Comparison of ENCODE assay signal across 8 cellular contexts in the genomic region with DNA sequence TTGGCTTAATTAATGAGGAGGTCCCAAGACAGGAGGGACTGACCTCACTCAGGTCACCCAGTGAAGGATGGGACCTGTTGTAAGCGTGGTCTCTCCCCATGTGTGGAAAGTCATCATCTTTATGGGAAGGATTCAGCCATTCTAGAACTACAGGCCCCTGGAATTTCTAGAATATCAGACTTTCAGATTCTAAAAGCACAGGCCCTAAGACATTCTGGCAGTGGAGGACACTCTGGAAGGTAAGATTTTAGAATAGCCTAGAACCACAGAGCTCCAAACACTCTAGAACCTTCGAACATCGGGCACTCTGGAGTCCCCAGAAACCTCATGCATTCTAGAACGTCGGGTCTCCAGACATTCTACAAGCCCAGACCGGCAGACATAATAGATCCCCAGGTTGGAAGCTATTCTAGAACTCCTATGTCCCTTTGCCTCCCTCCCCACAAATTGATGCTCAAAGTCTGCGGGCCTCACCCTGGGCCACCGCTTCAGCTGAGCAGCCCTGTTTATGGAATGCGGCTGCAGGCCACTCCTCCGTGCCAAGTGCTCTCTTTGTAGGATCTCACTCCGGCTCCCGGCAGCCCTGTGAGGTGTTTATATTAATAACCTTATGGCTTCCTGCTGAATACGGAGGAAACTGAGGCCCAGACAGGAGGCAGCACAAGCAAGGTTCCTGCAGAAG. TPM values are rescaled to one million over a fixed set of nuclear protein-coding genes. Genes with fewer than 3 reads are reported as not detected.
A peak's percentile ranks its signal among the peaks of the same experiment; 100 is the strongest.
DNase-seq lines count a peak whose midpoint lies in the region; ATAC-seq and TF ChIP-seq lines count a peak whose summit lies in the region.

No MANE protein-coding gene starts in this region.

- intact Hi-C loops in ascending aorta (cut with DNase I) (no loop called here), transverse colon (cut with DNase I; ENCODE audit: low total_unique reads) (no loop called here)

- peaks cover 5% of the 10 kb centered on the region for H3K4me1 Mint-ChIP-seq in stimulated activated naive CD8-positive, alpha-beta T cell treated with anti-CD3 and anti-CD28 coated beads, Interleukin-15, Interleukin-2, amounts not matched to agents 100 ng/mL and 50 ng/mL, for 24 hours (ENCODE audit: low read depth)

- H3K4me3 Mint-ChIP-seq in stimulated activated naive CD8-positive, alpha-beta T cell treated with anti-CD3 and anti-CD28 coated beads, Interleukin-15, Interleukin-2, amounts not matched to agents 100 ng/mL and 50 ng/mL, for 24 hours, result peak overlapping the region; percentile 76

- no peaks in the 10 kb centered on the region for H3K9me3 ChIP-seq in ascending aorta
- H3K9me3 ChIP-seq in transverse colon, result no peaks in the 10 kb centered on the region

- H3K36me3 ChIP-seq in ascending aorta, result no peaks in the 10 kb centered on the region
- no peaks in the 10 kb centered on the region for H3K36me3 ChIP-seq in transverse colon

- peaks cover 54% of the 10 kb centered on the region for H3K27me3 Mint-ChIP-seq in stimulated activated naive CD8-positive, alpha-beta T cell treated with anti-CD3 and anti-CD28 coated beads, Interleukin-15, Interleukin-2, amounts not matched to agents 100 ng/mL and 50 ng/mL, for 24 hours

- 26% methylated on average over 13 of the region's 13 CpGs; no CpG with 5 or more reads in 1 of the 2 donors for WGBS in transverse colon (ENCODE audit: low coverage in 1 of 2), 2 donors

- POLR2A ChIA-PET in HEK293T (lab: Yijun Ruan, JAX), result interaction anchor here (1.0 kb wide), 1 partner anchor 30 kb away, joined by 3 read pairs; no protein-coding TSS in a partner anchor

- no peak for ATAC-seq in stimulated activated naive CD8-positive, alpha-beta T cell treated with anti-CD3 and anti-CD28 coated beads, Interleukin-15, Interleukin-2, amounts not matched to agents 100 U/mL and 50 U/mL, for 24 hours

- H3K9me3 Mint-ChIP-seq in stimulated activated naive CD8-positive, alpha-beta T cell treated with anti-CD3 and anti-CD28 coated beads, Interleukin-15, Interleukin-2, amounts not matched to agents 100 ng/mL and 50 ng/mL, for 24 hours, result no peaks in the 10 kb centered on the region

- in situ Hi-C loops in transverse colon (cut with MboI; ENCODE audit: low pct_ligation_motif_present in 1 of 4, low pct_unique_long_range_greater_than_20kb in 1 of 4, low sequenced_read_pairs in 3 of 4), result no loop called here

- CTCF ChIA-PET in HEK293T (lab: Yijun Ruan, JAX), result no interaction called here

- no peaks in the 10 kb centered on the region for H3K27me3 ChIP-seq in ascending aorta
- peaks cover 25% of the 10 kb centered on the region for H3K27me3 ChIP-seq in transverse colon

- TF ChIP-seq EP300 in transverse colon (IDR thresholded peaks at IDR 0.05; ENCODE audit: low read depth), result no peak

- H3K4me1 ChIP-seq in ascending aorta (no peaks in the 10 kb centered on the region), transverse colon (peaks cover 0 to 23% (median 18%) of the 10 kb centered on the region in 4 donors)

- no peak overlapping the region for H3K27ac Mint-ChIP-seq in stimulated activated naive CD8-positive, alpha-beta T cell treated with anti-CD3 and anti-CD28 coated beads, Interleukin-15, Interleukin-2, amounts not matched to agents 100 ng/mL and 50 ng/mL, for 24 hours

- no peaks in the 10 kb centered on the region for H3K36me3 Mint-ChIP-seq in stimulated activated naive CD8-positive, alpha-beta T cell treated with anti-CD3 and anti-CD28 coated beads, Interleukin-15, Interleukin-2, amounts not matched to agents 100 ng/mL and 50 ng/mL, for 24 hours (ENCODE audit: low read depth)

- no peak overlapping the region for H3K27ac ChIP-seq in ascending aorta
- peak overlapping the region; percentile 56 to 73 (median 68) for H3K27ac ChIP-seq in transverse colon

- no peak for TF ChIP-seq POLR2A in transverse colon (IDR thresholded peaks at IDR 0.05)

- TF ChIP-seq CTCF in ascending aorta (IDR thresholded peaks at IDR 0.05), result no peak
- no peak for TF ChIP-seq CTCF in transverse colon (IDR thresholded peaks at IDR 0.05)

- no peak for DNase-seq in stimulated activated naive CD8-positive, alpha-beta T cell treated with anti-CD3 and anti-CD28 coated beads, Interleukin-15, Interleukin-2, amounts not matched to agents 100 U/mL and 50 U/mL, for 24 hours
- DNase-seq in ascending aorta (ENCODE audit: low spot score in 2 of 2) (no peak), left kidney (ENCODE audit: low read depth, low spot score) (peak; percentile 55), transverse colon (peak; percentile 54), HEK293T (ENCODE audit: extremely low spot score) (no peak), GF-D8 (lab: John Stamatoyannopoulos, UW) (no peak), hypothalamus (lab: John Stamatoyannopoulos, UW) (no peak)

- H3K4me3 ChIP-seq in ascending aorta, result peak overlapping the region; percentile 57 to 64
- peak overlapping the region; percentile 31 to 67 (median 44) for H3K4me3 ChIP-seq in transverse colon

TF ChIP-seq in HEK293T, 16 proteins besides CTCF, POLR2A, EP300 and RAD21:
- TF ChIP-seq BHLHE40 (IDR thresholded peaks at IDR 0.05; ENCODE audit: borderline replicate concordance), result no peak
- TF ChIP-seq LEF1 (IDR thresholded peaks at IDR 0.05; ENCODE audit: borderline replicate concordance), result no peak
- TF ChIP-seq NFRKB (IDR thresholded peaks at IDR 0.05), result no peak
- no peak for TF ChIP-seq ARNT (IDR thresholded peaks at IDR 0.05)
- TF ChIP-seq ZNF384 (IDR thresholded peaks at IDR 0.05), result no peak
- TF ChIP-seq FOXA1 (IDR thresholded peaks at IDR 0.05), result no peak
- TF ChIP-seq ELF4 (IDR thresholded peaks at IDR 0.05), result no peak
- TF ChIP-seq FOXK2 (IDR thresholded peaks at IDR 0.05), result no peak

RNA-seq across cellular contexts. Expression of gene KLK15, which starts 1.9 kb away (rescaled TPM):
- not detected for total RNA-seq in ascending aorta
- total RNA-seq in transverse colon, result 1 to 10 TPM in 2 of 4 donors, not detected in 2; 1.3 to 3.8 TPM

RNA-seq across cellular contexts. Expression of gene KLK1, which starts 11.7 kb away (rescaled TPM):
- not detected for total RNA-seq in ascending aorta
- 100 to 1,000 TPM in 1 of 4 donors, 10 to 100 TPM in 3; 17.0 to 150 (median 35.4) TPM for total RNA-seq in transverse colon

RNA-seq across cellular contexts. Expression of gene KLK3, which starts 19.5 kb away (rescaled TPM):
- total RNA-seq in ascending aorta (not detected), transverse colon (10 to 100 TPM in 1 of 4 donors, 1 to 10 TPM in 3; 2.9 to 66.9 (median 4.9) TPM)

RNA-seq across cellular contexts. Expression of gene KLK2, which starts 38.0 kb away (rescaled TPM):
- total RNA-seq in ascending aorta, result not detected
- 1 to 10 TPM in 1 of 4 donors, not detected in 3; 3.8 TPM for total RNA-seq in transverse colon

RNA-seq across cellular contexts. Expression of gene ACP4, which starts 45.0 kb away (rescaled TPM):
- not detected for total RNA-seq in ascending aorta
- total RNA-seq in transverse colon, result not detected

Comparison
In these comparisons a context has a peak if more than half of its experiments do, and no peak if none do; other contexts are left out.
1. DNase-seq: peak in left kidney (single experiment) and transverse colon (single experiment); none in stimulated activated naive CD8-positive, alpha-beta T cell treated with anti-CD3 and anti-CD28 coated beads, Interleukin-15, Interleukin-2, amounts not matched to agents 100 U/mL and 50 U/mL, for 24 hours (single experiment), ascending aorta (0 of 2), HEK293T (single experiment), GF-D8 (single experiment) and hypothalamus (0 of 51).
2. H3K27ac ChIP-seq: peak in transverse colon (4 of 4); none in ascending aorta (0 of 2).
3. RNA of gene KLK1, which starts 11.7 kb away (total RNA-seq): 17.0 to 150 TPM in transverse colon; not detected in ascending aorta (single experiment); every median in the first group is over 10 times any median in the second.